In genomic region chr5:139383993-139384590, GRCh38 we compare ENCODE assay signal across 14 cellular contexts. TPM values are rescaled to one million over a fixed set of nuclear protein-coding genes. Genes with fewer than 3 reads are reported as not detected.
DNase-seq lines count a peak whose midpoint lies in the region; ATAC-seq and TF ChIP-seq lines count a peak whose summit lies in the region.
"Had no signal": no experiment of that assay in that cellular context is flagged by ENCODE, and none has a peak within 500 bp of the region (broad histone marks: within the 10 kb centered on the region; RNA-seq: fewer than 3 reads in every experiment).

No MANE protein-coding gene starts in this region.

- POLR2A ChIA-PET in activated CD4-positive, alpha-beta T cell treated with anti-CD3 and anti-CD28 coated beads, Interleukin-2, amount 10 ng/mL, durations not matched to agents 7 days and 5 days (lab: Charles Lee), result no interaction called here

- ATAC-seq in left lobe of liver, result peak; percentile 52
- no peak for ATAC-seq in stimulated activated naive CD8-positive, alpha-beta T cell treated with anti-CD3 and anti-CD28 coated beads, Interleukin-15, amount 100 ng/mL, for 72 hours
- ATAC-seq in GM21529 (IDR thresholded peaks at IDR 0.05; ENCODE audit: unreplicated experiment), result no peak

- H3K27ac ChIP-seq in VCaP, result peak overlapping the region; percentile 55

- no peak for DNase-seq in activated CD4-positive, alpha-beta T cell treated with anti-CD3 and anti-CD28 coated beads, Interleukin-2, amount 10 ng/mL, durations not matched to agents 7 days and 5 days
- DNase-seq in activated CD4-positive, alpha-beta T cell treated with anti-CD3 and anti-CD28 coated beads, Interleukin-2, amount 50 U/mL, for 48 hours, result no peak
- DNase-seq in left lobe of liver (ENCODE audit: low spot score), result no peak
- DNase-seq in stimulated activated naive CD8-positive, alpha-beta T cell treated with anti-CD3 and anti-CD28 coated beads, Interleukin-15, amount 100 ng/mL, for 72 hours, result no peak
- no peak for DNase-seq in NCI-H1092 (lab: John Stamatoyannopoulos, UW)
- no peak for DNase-seq in GOT3 (lab: John Stamatoyannopoulos, UW)
- DNase-seq: activated CD4-positive, alpha-beta T cell treated with anti-CD3 and anti-CD28 coated beads, Interleukin-2, amount 50 U/mL, for 1 hour; GDM1; NCI-H1436 treated with DMSO at 0.1 percent for 48 hours had no signal

- TF ChIP-seq CTCF in VCaP (conservative IDR thresholded peaks at IDR 0.05), result no peak

- H3K27ac Mint-ChIP-seq in activated CD4-positive, alpha-beta T cell treated with anti-CD3 and anti-CD28 coated beads, Interleukin-2, amount 10 ng/mL, durations not matched to agents 7 days and 5 days, result peak overlapping the region; percentile 94
- peak overlapping the region; percentile 56 to 94 for H3K27ac Mint-ChIP-seq in stimulated activated naive CD8-positive, alpha-beta T cell treated with anti-CD3 and anti-CD28 coated beads, Interleukin-15, amount 100 ng/mL, for 72 hours

- H3K36me3 Mint-ChIP-seq in activated CD4-positive, alpha-beta T cell treated with anti-CD3 and anti-CD28 coated beads, Interleukin-2, amount 10 ng/mL, durations not matched to agents 7 days and 5 days (ENCODE audit: low read depth), result no peaks in the 10 kb centered on the region

- H3K4me1 Mint-ChIP-seq in activated CD4-positive, alpha-beta T cell treated with anti-CD3 and anti-CD28 coated beads, Interleukin-2, amount 10 ng/mL, durations not matched to agents 7 days and 5 days, result peaks cover 53% of the 10 kb centered on the region
- H3K4me1 Mint-ChIP-seq in stimulated activated naive CD8-positive, alpha-beta T cell treated with anti-CD3 and anti-CD28 coated beads, Interleukin-15, amount 100 ng/mL, for 72 hours, result peaks cover 55% of the 10 kb centered on the region

- H3K4me3 Mint-ChIP-seq in activated CD4-positive, alpha-beta T cell treated with anti-CD3 and anti-CD28 coated beads, Interleukin-2, amount 10 ng/mL, durations not matched to agents 7 days and 5 days, result peak overlapping the region; percentile 68
- H3K4me3 Mint-ChIP-seq in stimulated activated naive CD8-positive, alpha-beta T cell treated with anti-CD3 and anti-CD28 coated beads, Interleukin-15, amount 100 ng/mL, for 72 hours, result peak overlapping the region; percentile 1 to 77

- CTCF ChIA-PET in activated CD4-positive, alpha-beta T cell treated with anti-CD3 and anti-CD28 coated beads, Interleukin-2, amount 10 ng/mL, durations not matched to agents 7 days and 5 days (lab: Charles Lee), result interaction anchor here (1.3 to 1.6 kb wide), 2 partner anchors 10 to 42 kb away, joined by 4 to 6 read pairs; partner anchors contain the start of gene PAIP2

- H3K27me3 Mint-ChIP-seq in activated CD4-positive, alpha-beta T cell treated with anti-CD3 and anti-CD28 coated beads, Interleukin-2, amount 10 ng/mL, durations not matched to agents 7 days and 5 days, result no peaks in the 10 kb centered on the region
- H3K27me3 Mint-ChIP-seq in stimulated activated naive CD8-positive, alpha-beta T cell treated with anti-CD3 and anti-CD28 coated beads, Interleukin-15, amount 100 ng/mL, for 72 hours, result no peaks in the 10 kb centered on the region

- H3K9me3 Mint-ChIP-seq in activated CD4-positive, alpha-beta T cell treated with anti-CD3 and anti-CD28 coated beads, Interleukin-2, amount 10 ng/mL, durations not matched to agents 7 days and 5 days, result no peaks in the 10 kb centered on the region
- H3K9me3 Mint-ChIP-seq in stimulated activated naive CD8-positive, alpha-beta T cell treated with anti-CD3 and anti-CD28 coated beads, Interleukin-15, amount 100 ng/mL, for 72 hours, result no peaks in the 10 kb centered on the region

RNA-seq across cellular contexts. Expression of gene SLC23A1, which starts 1.0 kb away (rescaled TPM):
- total RNA-seq in activated CD4-positive, alpha-beta T cell treated with anti-CD3 and anti-CD28 coated beads, Interleukin-2, amount 10 ng/mL, durations not matched to agents 7 days and 5 days, result under 1 TPM; 0.75 to 0.77 TPM
- total RNA-seq in left lobe of liver, result 35.5 TPM
- total RNA-seq: A673, kidney epithelial cell, pulmonary artery endothelial cell had no signal

RNA-seq across cellular contexts. Expression of gene MZB1, which starts 5.6 kb away (rescaled TPM):
- 10 to 100 TPM; 12.7 to 13.4 TPM for total RNA-seq in activated CD4-positive, alpha-beta T cell treated with anti-CD3 and anti-CD28 coated beads, Interleukin-2, amount 10 ng/mL, durations not matched to agents 7 days and 5 days
- total RNA-seq in left lobe of liver, result 0.96 TPM
- total RNA-seq: A673, kidney epithelial cell, pulmonary artery endothelial cell had no signal

RNA-seq across cellular contexts. Expression of gene PROB1, which starts 10.8 kb away (rescaled TPM):
- total RNA-seq in activated CD4-positive, alpha-beta T cell treated with anti-CD3 and anti-CD28 coated beads, Interleukin-2, amount 10 ng/mL, durations not matched to agents 7 days and 5 days, result 1 to 10 TPM; 3.3 to 3.4 TPM
- 0.75 TPM for total RNA-seq in left lobe of liver

RNA-seq across cellular contexts. Expression of gene SPATA24, which starts 19.8 kb away (rescaled TPM):
- total RNA-seq in activated CD4-positive, alpha-beta T cell treated with anti-CD3 and anti-CD28 coated beads, Interleukin-2, amount 10 ng/mL, durations not matched to agents 7 days and 5 days, result 1 to 10 TPM; 5.5 to 7.2 TPM
- total RNA-seq in left lobe of liver, result 2.2 TPM

RNA-seq across cellular contexts. Expression of gene PAIP2, which starts 42.4 kb away (rescaled TPM):
- 10 to 100 TPM; 87.0 to 96.0 TPM for total RNA-seq in activated CD4-positive, alpha-beta T cell treated with anti-CD3 and anti-CD28 coated beads, Interleukin-2, amount 10 ng/mL, durations not matched to agents 7 days and 5 days
- total RNA-seq in left lobe of liver, result 31.6 TPM

Comparison
In these comparisons a context has a peak if more than half of its experiments do, and no peak if none do; other contexts are left out.
1. RNA of gene SLC23A1, which starts 1.0 kb away (total RNA-seq): 35.5 TPM in left lobe of liver (single experiment); 0.75 to 0.77 TPM in activated CD4-positive, alpha-beta T cell treated with anti-CD3 and anti-CD28 coated beads, Interleukin-2, amount 10 ng/mL, durations not matched to agents 7 days and 5 days; every median in the first group is over 10 times any median in the second.